Comparison of ENCODE assay signal across 26 cellular contexts in genomic region chr2:204264068-204264693, GRCh38.
A peak's percentile ranks its signal among the peaks of the same experiment; 100 is the strongest.
DNase-seq lines count a peak whose midpoint lies in the region; ATAC-seq and TF ChIP-seq lines count a peak whose summit lies in the region.
"Had no signal": no experiment of that assay in that cellular context is flagged by ENCODE, and none has a peak within 500 bp of the region (broad histone marks: within the 10 kb centered on the region; RNA-seq: fewer than 3 reads in every experiment).

No MANE protein-coding gene starts in this region.

- no peak for ATAC-seq in GM19455 (IDR thresholded peaks at IDR 0.05; ENCODE audit: unreplicated experiment)
- no peak for ATAC-seq in GM18870 (IDR thresholded peaks at IDR 0.05; ENCODE audit: unreplicated experiment)
- ATAC-seq: activated CD8-positive, alpha-beta T cell treated with anti-CD3 and anti-CD28 coated beads, Interleukin-2, amount 10 ng/mL, durations not matched to agents 7 days and 5 days; HCT116; T-cell had no signal

- peaks cover 71% of the 10 kb centered on the region for H3K4me1 Mint-ChIP-seq in brain
- H3K4me1 Mint-ChIP-seq: activated naive CD8-positive, alpha-beta T cell treated with anti-CD3 and anti-CD28 coated beads, Interleukin-2, amount 10 ng/mL, durations not matched to agents 7 days and 5 days; T-cell had no signal

- H3K4me3 Mint-ChIP-seq in brain, result peak overlapping the region; percentile 20 to 70 (median 56)
- H3K4me3 Mint-ChIP-seq: activated CD8-positive, alpha-beta T cell treated with anti-CD3 and anti-CD28 coated beads, Interleukin-2, amount 10 ng/mL, durations not matched to agents 7 days and 5 days; activated naive CD8-positive, alpha-beta T cell treated with anti-CD3 and anti-CD28 coated beads, Interleukin-2, amount 10 ng/mL, durations not matched to agents 7 days and 5 days; T-cell had no signal

- H3K27me3 Mint-ChIP-seq in brain, result peaks cover 58% of the 10 kb centered on the region

- DNase-seq in NCI-H2171 (lab: John Stamatoyannopoulos, UW), result peak; percentile 53
- DNase-seq in NCI-H2171 treated with DMSO at 0.1 percent for 48 hours (lab: John Stamatoyannopoulos, UW), result no peak
- DNase-seq in NCI-H2107 (lab: John Stamatoyannopoulos, UW), result peak; percentile 14
- DNase-seq in retina, result peak; percentile 90
- no peak for DNase-seq in HuH-7.5 (ENCODE audit: low spot score)
- DNase-seq: activated CD4-positive, alpha-beta T cell treated with anti-CD3 and anti-CD28 coated beads for 1 hour; activated CD8-positive, alpha-beta T cell treated with anti-CD3 and anti-CD28 coated beads, Interleukin-2, amount 10 ng/mL, durations not matched to agents 7 days and 5 days; activated effector memory CD4-positive, alpha-beta T cell treated with anti-CD3 and anti-CD28 coated beads, Interleukin-2, amount 50 U/mL, for 16 hours; activated naive CD8-positive, alpha-beta T cell treated with anti-CD3 and anti-CD28 coated beads, Interleukin-2, amount 10 ng/mL, durations not matched to agents 7 days and 5 days; activated T-cell treated with anti-CD3 and anti-CD28 coated beads for 4 hours; AML-193; DMS53; dorsolateral prefrontal cortex; GF-D8; glutamatergic neuron; IMR-90; NCI-H1436 treated with DMSO at 0.1 percent for 48 hours; NCI-H446 treated with DMSO at 0.1 percent for 48 hours; Peyer's patch; small intestine; stimulated activated CD4-positive, alpha-beta T cell treated with anti-CD3 and anti-CD28 coated beads, Interleukin-1b, Interleukin-23, amount 100 ng/mL, for 48 hours; T-cell had no signal

- no peaks in the 10 kb centered on the region for H3K36me3 Mint-ChIP-seq in brain
- H3K36me3 Mint-ChIP-seq: activated naive CD8-positive, alpha-beta T cell treated with anti-CD3 and anti-CD28 coated beads, Interleukin-2, amount 10 ng/mL, durations not matched to agents 7 days and 5 days; T-cell had no signal

- H3K9me3 Mint-ChIP-seq in brain, result peaks cover 0 to 5% (median 0%) of the 10 kb centered on the region in 5 experiments
- H3K9me3 Mint-ChIP-seq: activated naive CD8-positive, alpha-beta T cell treated with anti-CD3 and anti-CD28 coated beads, Interleukin-2, amount 10 ng/mL, durations not matched to agents 7 days and 5 days; T-cell had no signal

- peak overlapping the region; percentile 55 to 90 (median 69) for H3K27ac Mint-ChIP-seq in brain
- H3K27ac Mint-ChIP-seq: activated CD8-positive, alpha-beta T cell treated with anti-CD3 and anti-CD28 coated beads, Interleukin-2, amount 10 ng/mL, durations not matched to agents 7 days and 5 days; activated naive CD8-positive, alpha-beta T cell treated with anti-CD3 and anti-CD28 coated beads, Interleukin-2, amount 10 ng/mL, durations not matched to agents 7 days and 5 days; T-cell had no signal

- TF ChIP-seq CTCF in brain (conservative IDR thresholded peaks at IDR 0.05), result no peak

Comparison
In these comparisons a context has a peak if more than half of its experiments do, and no peak if none do; other contexts are left out.
1. DNase-seq: peak in NCI-H2171 (single experiment), NCI-H2107 (single experiment) and retina (single experiment); none in NCI-H2171 treated with DMSO at 0.1 percent for 48 hours (single experiment) and HuH-7.5 (single experiment).